8 cellular contexts compared by ENCODE assay signal in genomic region chr10:29377333-29377961, GRCh38.
A peak's percentile ranks its signal among the peaks of the same experiment; 100 is the strongest.
DNase-seq lines count a peak whose midpoint lies in the region; ATAC-seq, FAIRE-seq and TF ChIP-seq lines count a peak whose summit lies in the region.

No MANE protein-coding gene starts in this region.

- peak overlapping the region; percentile 60 for H2BK12ac ChIP-seq in trophoblast cell (ENCODE audit: low read length)

- H3K4me3 Mint-ChIP-seq in activated T-cell treated with anti-CD3 and anti-CD28 coated beads, Interleukin-2, amount 50 U/mL, for 72 hours = no peak overlapping the region

- no peak overlapping the region for H3K18ac ChIP-seq in trophoblast cell (ENCODE audit: low read length)

- H3K79me1 ChIP-seq in trophoblast cell (ENCODE audit: low read length) = peaks cover 10% of the 10 kb centered on the region

- H3K4me2 ChIP-seq in trophoblast cell (ENCODE audit: low read length) = no peak overlapping the region

- H3K4me1 Mint-ChIP-seq in activated T-cell treated with anti-CD3 and anti-CD28 coated beads, Interleukin-2, amount 50 U/mL, for 72 hours (ENCODE audit: low read depth) = peaks cover 12% of the 10 kb centered on the region

- no peak overlapping the region for H3K4me3 ChIP-seq in heart left ventricle
- no peak overlapping the region for H3K4me3 ChIP-seq in trophoblast cell (ENCODE audit: low read depth, low read length)

- no peaks in the 10 kb centered on the region for H3K27me3 ChIP-seq in heart left ventricle
- H3K27me3 ChIP-seq in trophoblast cell (ENCODE audit: insufficient read depth, low read length) = no peaks in the 10 kb centered on the region

- peak; percentile 83 for FAIRE-seq in endometrium (lab: Jason Lieb, UNC)

- no peaks in the 10 kb centered on the region for H3K9me3 ChIP-seq in heart left ventricle
- H3K9me3 ChIP-seq in trophoblast cell (ENCODE audit: insufficient read depth, low read depth, low read length) = no peaks in the 10 kb centered on the region

- no peak for DNase-seq in heart left ventricle
- DNase-seq in Right ventricle myocardium inferior (ENCODE audit: missing footprints) = no peak
- peak; percentile 17 for DNase-seq in NCI-H69 (lab: John Stamatoyannopoulos, UW)
- peak in 1 of 2 donors; percentile 54 for DNase-seq in trophoblast cell
- DNase-seq in activated T-cell treated with anti-CD3 and anti-CD28 coated beads, Interleukin-2, amount 50 U/mL, for 72 hours = no peak
- DNase-seq in posterior vena cava (ENCODE audit: low spot score) = no peak

- H3K79me2 ChIP-seq in trophoblast cell (ENCODE audit: control insufficient read depth, insufficient read depth, low read length, poor library complexity) = no peaks in the 10 kb centered on the region

- H2BK120ac ChIP-seq in trophoblast cell (ENCODE audit: insufficient read depth, low read length, poor library complexity) = peak overlapping the region; percentile 62

- no peak for TF ChIP-seq POLR2A in heart left ventricle (IDR thresholded peaks at IDR 0.05)

- H3K9me3 Mint-ChIP-seq in activated T-cell treated with anti-CD3 and anti-CD28 coated beads, Interleukin-2, amount 50 U/mL, for 72 hours = no peaks in the 10 kb centered on the region

- no peak overlapping the region for H4K12ac ChIP-seq in trophoblast cell (ENCODE audit: low read depth, low read length)

- H3K4me1 ChIP-seq in heart left ventricle = no peaks in the 10 kb centered on the region
- H3K4me1 ChIP-seq in trophoblast cell (ENCODE audit: control insufficient read depth in 1 of 2, insufficient read depth in 2 of 2, low read length in 2 of 2) = peaks cover 3 to 5% of the 10 kb centered on the region in 2 experiments

- no peak overlapping the region for H3K27ac Mint-ChIP-seq in activated T-cell treated with anti-CD3 and anti-CD28 coated beads, Interleukin-2, amount 50 U/mL, for 72 hours

- H3K27me3 Mint-ChIP-seq in activated T-cell treated with anti-CD3 and anti-CD28 coated beads, Interleukin-2, amount 50 U/mL, for 72 hours (ENCODE audit: low read depth) = peaks cover 22% of the 10 kb centered on the region

- H4K8ac ChIP-seq in trophoblast cell (ENCODE audit: low read depth, low read length) = no peak overlapping the region

- H3K9ac ChIP-seq in trophoblast cell (ENCODE audit: low read length) = no peak overlapping the region

- H3K27ac ChIP-seq in heart left ventricle (no peak overlapping the region), trophoblast cell (ENCODE audit: low read depth, low read length) (peak overlapping the region; percentile 5)

- H4K91ac ChIP-seq in trophoblast cell (ENCODE audit: low read depth, low read length) = no peak overlapping the region

- no peak overlapping the region for H2AK5ac ChIP-seq in trophoblast cell (ENCODE audit: low read length)

- H3K36me3 ChIP-seq in heart left ventricle (no peaks in the 10 kb centered on the region), trophoblast cell (ENCODE audit: control insufficient read depth in 1 of 2, insufficient read depth in 2 of 2, low read length in 2 of 2) (no peaks in the 10 kb centered on the region)

- peak; percentile 59 to 79 (median 70) for TF ChIP-seq CTCF in heart left ventricle (IDR thresholded peaks at IDR 0.05)

- H3K14ac ChIP-seq in trophoblast cell (ENCODE audit: low read length) = no peak overlapping the region

- no peak overlapping the region for H2AFZ ChIP-seq in trophoblast cell (ENCODE audit: insufficient read depth, low read length, poor library complexity)

- H3K23ac ChIP-seq in trophoblast cell (ENCODE audit: low read length) = no peak overlapping the region

- no peaks in the 10 kb centered on the region for H3K36me3 Mint-ChIP-seq in activated T-cell treated with anti-CD3 and anti-CD28 coated beads, Interleukin-2, amount 50 U/mL, for 72 hours (ENCODE audit: insufficient read depth in 2 of 2)

- ATAC-seq in heart left ventricle (peak in 1 of 4 donors; percentile 26), Right ventricle myocardium inferior (no peak), GM18867 (IDR thresholded peaks at IDR 0.05; ENCODE audit: unreplicated experiment) (no peak)
- no peak for ATAC-seq in activated T-cell treated with anti-CD3 and anti-CD28 coated beads, Interleukin-2, amount 50 U/mL, for 72 hours (replicated peaks in 1 of 2)

- WGBS in heart left ventricle, 4 donors = 77 to 78% (median 77%) methylated on average over 9 to 10 of the region's 10 CpGs
- WGBS in trophoblast cell (ENCODE audit: extremely low coverage, insufficient coverage, insufficient read length) = no CpG with 5 or more reads among the region's 10 CpGs

- H2BK5ac ChIP-seq in trophoblast cell (ENCODE audit: low read depth, low read length, poor library complexity) = no peak overlapping the region

- H3K4ac ChIP-seq in trophoblast cell (ENCODE audit: low read depth, low read length) = no peak overlapping the region

- intact Hi-C loops in heart left ventricle (cut with DNase I) = loop anchor here in 1 of 10 donors (5.0 kb wide), 1 partner anchor 120 kb away; no protein-coding TSS in a partner anchor
- intact Hi-C loops in Right ventricle myocardium inferior (cut with DNase I) = no loop called here
- intact Hi-C loops in posterior vena cava (cut with DNase I) = no loop called here
